In genomic region chr11:69605737-69606526, GRCh38 we compare ENCODE assay signal across 15 cellular contexts.
"Had no signal": no experiment of that assay in that cellular context is flagged by ENCODE, and none has a peak within 500 bp of the region (broad histone marks: within the 10 kb centered on the region; RNA-seq: fewer than 3 reads in every experiment).

No MANE protein-coding gene starts in this region.

- DNase-seq: cerebellar nuclear complex; erythroblast; foreskin keratinocyte; immature natural killer cell; left ventricle myocardium inferior; lower lobe of right lung; naive thymus-derived CD4-positive, alpha-beta T cell; nephron progenitor cell; psoas muscle; sigmoid colon; testis had no signal

- H3K27ac Mint-ChIP-seq: dendritic cell treated with granulocyte-macrophage colony-stimulating factor and Interleukin-4, amounts not matched to agents 40 ng/mL and 50 ng/mL, for 4 days; immature natural killer cell; memory B cell; nephron progenitor cell; stimulated activated effector memory CD8-positive, alpha-beta T cell treated with anti-CD3 and anti-CD28 coated beads, Interleukin-12 subunit alpha, Interleukin-12 subunit beta, amount 100 ng/mL, for 72 hours; stimulated activated naive CD8-positive, alpha-beta T cell treated with anti-CD3 and anti-CD28 coated beads, Interleukin-15, Interleukin-2, amounts not matched to agents 100 ng/mL and 50 ng/mL, for 24 hours had no signal

- ATAC-seq: foreskin keratinocyte; lower lobe of right lung; naive thymus-derived CD4-positive, alpha-beta T cell; psoas muscle; stimulated activated effector memory CD8-positive, alpha-beta T cell treated with anti-CD3 and anti-CD28 coated beads, Interleukin-12 subunit alpha, Interleukin-12 subunit beta, amount 100 ng/mL, for 72 hours had no signal

- H3K4me1 Mint-ChIP-seq: immature natural killer cell; memory B cell; naive thymus-derived CD4-positive, alpha-beta T cell; stimulated activated effector memory CD8-positive, alpha-beta T cell treated with anti-CD3 and anti-CD28 coated beads, Interleukin-12 subunit alpha, Interleukin-12 subunit beta, amount 100 ng/mL, for 72 hours had no signal

- H3K36me3 Mint-ChIP-seq: immature natural killer cell; stimulated activated effector memory CD8-positive, alpha-beta T cell treated with anti-CD3 and anti-CD28 coated beads, Interleukin-12 subunit alpha, Interleukin-12 subunit beta, amount 100 ng/mL, for 72 hours had no signal

- H3K4me3 Mint-ChIP-seq: dendritic cell treated with granulocyte-macrophage colony-stimulating factor and Interleukin-4, amounts not matched to agents 40 ng/mL and 50 ng/mL, for 4 days; immature natural killer cell; memory B cell; naive thymus-derived CD4-positive, alpha-beta T cell; nephron progenitor cell; stimulated activated effector memory CD8-positive, alpha-beta T cell treated with anti-CD3 and anti-CD28 coated beads, Interleukin-12 subunit alpha, Interleukin-12 subunit beta, amount 100 ng/mL, for 72 hours; stimulated activated naive CD8-positive, alpha-beta T cell treated with anti-CD3 and anti-CD28 coated beads, Interleukin-15, Interleukin-2, amounts not matched to agents 100 ng/mL and 50 ng/mL, for 24 hours had no signal
